Comparison of ENCODE assay signal across 31 cellular contexts in genomic region chr14:104348741-104349140, GRCh38.
"Had no signal": no experiment of that assay in that cellular context is flagged by ENCODE, and none has a peak within 500 bp of the region (broad histone marks: within the 10 kb centered on the region; RNA-seq: fewer than 3 reads in every experiment).

No MANE protein-coding gene starts in this region.

- H3K36me3 ChIP-seq: adrenal gland, breast epithelium, Peyer's patch, SJCRH30 had no signal

- H3K9ac ChIP-seq: KMS-11, SK-N-SH had no signal

- H3K36me3 Mint-ChIP-seq: activated naive CD4-positive, alpha-beta T cell treated with anti-CD3 and anti-CD28 coated beads, Interleukin-2, amount 50 U/mL, for 72 hours had no signal

- H3K9me3 Mint-ChIP-seq: activated CD4-positive, alpha-beta T cell treated with anti-CD3 and anti-CD28 coated beads, Interleukin-2, amount 10 ng/mL, durations not matched to agents 24 days and 14 days; activated CD8-positive, alpha-beta T cell treated with anti-CD3 and anti-CD28 coated beads for 36 hours; activated T-helper 2 cell treated with anti-CD3 and anti-CD28 coated beads, Interferon-gamma antibody, Interleukin-2, Interleukin-4, amounts not matched to agents 10 μg/mL and 5 μg/mL and 100 μg/mL, durations not matched to agents 14 hours and 24 hours and 36 hours; T-helper 1 cell treated with Interleukin-12 subunit alpha and Interleukin-12 subunit beta and Interleukin-4 antibody, amounts not matched to agents 30 μg/mL and 1 μg/mL, for 36 hours; T-helper 2 cell treated with Interferon-gamma antibody and Interleukin-4, amounts not matched to agents 5 μg/mL and 100 μg/mL, for 36 hours had no signal

- H3K27me3 Mint-ChIP-seq: activated CD4-positive, alpha-beta T cell treated with anti-CD3 and anti-CD28 coated beads, Interleukin-2, amount 10 ng/mL, durations not matched to agents 24 days and 14 days had no signal

- H3K4me1 ChIP-seq: adrenal gland, body of pancreas, breast epithelium, Peyer's patch, SJCRH30 had no signal

- H3K27me3 ChIP-seq: adrenal gland, body of pancreas, Peyer's patch, SJCRH30 had no signal

- H3K4me2 ChIP-seq: KMS-11, SK-N-SH had no signal

- H3K4me3 Mint-ChIP-seq: activated CD4-positive, alpha-beta T cell treated with anti-CD3 and anti-CD28 coated beads, Interleukin-2, amount 10 ng/mL, durations not matched to agents 24 days and 14 days; activated CD8-positive, alpha-beta T cell treated with anti-CD3 and anti-CD28 coated beads for 36 hours; activated naive CD4-positive, alpha-beta T cell treated with anti-CD3 and anti-CD28 coated beads for 36 hours; activated T-cell treated with anti-CD3 and anti-CD28 coated beads, Interleukin-2, amount 50 U/mL, for 72 hours; T-helper 1 cell treated with Interleukin-12 subunit alpha and Interleukin-12 subunit beta and Interleukin-4 antibody, amounts not matched to agents 30 μg/mL and 1 μg/mL, for 36 hours; T-helper 2 cell treated with Interferon-gamma antibody and Interleukin-4, amounts not matched to agents 5 μg/mL and 100 μg/mL, for 36 hours had no signal

- H3K4me3 ChIP-seq: adrenal gland, body of pancreas, breast epithelium, Peyer's patch, SJCRH30 had no signal

- H3K9me3 ChIP-seq: adrenal gland, body of pancreas, Peyer's patch, SK-N-SH had no signal

- H3K27ac Mint-ChIP-seq: activated CD4-positive, alpha-beta T cell treated with anti-CD3 and anti-CD28 coated beads, Interleukin-2, amount 10 ng/mL, durations not matched to agents 24 days and 14 days; activated CD8-positive, alpha-beta T cell treated with anti-CD3 and anti-CD28 coated beads for 36 hours; activated naive CD4-positive, alpha-beta T cell treated with anti-CD3 and anti-CD28 coated beads for 36 hours; activated naive CD4-positive, alpha-beta T cell treated with anti-CD3 and anti-CD28 coated beads, Interleukin-2, amount 50 U/mL, for 72 hours; activated T-cell treated with anti-CD3 and anti-CD28 coated beads, Interleukin-2, amount 50 U/mL, for 72 hours; activated T-helper 2 cell treated with anti-CD3 and anti-CD28 coated beads, Interferon-gamma antibody, Interleukin-2, Interleukin-4, amounts not matched to agents 10 μg/mL and 5 μg/mL and 100 μg/mL, durations not matched to agents 14 hours and 24 hours and 36 hours; T-helper 1 cell treated with Interleukin-12 subunit alpha and Interleukin-12 subunit beta and Interleukin-4 antibody, amounts not matched to agents 30 μg/mL and 1 μg/mL, for 36 hours; T-helper 2 cell treated with Interferon-gamma antibody and Interleukin-4, amounts not matched to agents 5 μg/mL and 100 μg/mL, for 36 hours had no signal

- H3K4me1 Mint-ChIP-seq: activated CD4-positive, alpha-beta T cell treated with anti-CD3 and anti-CD28 coated beads, Interleukin-2, amount 10 ng/mL, durations not matched to agents 24 days and 14 days had no signal

- DNase-seq: activated CD4-positive, alpha-beta T cell treated with anti-CD3 and anti-CD28 coated beads, Interleukin-2, amount 10 ng/mL, durations not matched to agents 24 days and 14 days; activated CD4-positive, alpha-beta T cell treated with anti-CD3 and anti-CD28 coated beads, Interleukin-2, amount 50 U/mL, for 4 hours; activated CD8-positive, alpha-beta T cell treated with anti-CD3 and anti-CD28 coated beads for 36 hours; activated gamma-delta T cell treated with Interleukin-2 at 50 U/mL for 16 hours; activated naive CD4-positive, alpha-beta T cell treated with anti-CD3 and anti-CD28 coated beads for 36 hours; activated T-cell treated with anti-CD3 and anti-CD28 coated beads, Interleukin-2, amount 50 U/mL, for 72 hours; body of pancreas; caudate nucleus; MM.1S; MV-4-11; NCI-H1092; NCI-H1436 treated with DMSO at 0.1 percent for 48 hours; NCI-H1694 treated with DMSO at 0.1 percent for 48 hours; NCI-H2029; NCI-H510A; NCI-H526; NCI-H748 treated with DMSO at 0.1 percent for 48 hours; NK-92 treated with Interleukin-12 subunit alpha and Interleukin-12 subunit beta, amount 100 ng/mL, for 24 hours; PC-3; RPMI8226; SHP77; SK-N-SH had no signal

- H3K27ac ChIP-seq: adrenal gland, body of pancreas, breast epithelium, KMS-11, Peyer's patch, SJCRH30 had no signal
